8 cellular contexts compared by ENCODE assay signal in the genomic region with DNA sequence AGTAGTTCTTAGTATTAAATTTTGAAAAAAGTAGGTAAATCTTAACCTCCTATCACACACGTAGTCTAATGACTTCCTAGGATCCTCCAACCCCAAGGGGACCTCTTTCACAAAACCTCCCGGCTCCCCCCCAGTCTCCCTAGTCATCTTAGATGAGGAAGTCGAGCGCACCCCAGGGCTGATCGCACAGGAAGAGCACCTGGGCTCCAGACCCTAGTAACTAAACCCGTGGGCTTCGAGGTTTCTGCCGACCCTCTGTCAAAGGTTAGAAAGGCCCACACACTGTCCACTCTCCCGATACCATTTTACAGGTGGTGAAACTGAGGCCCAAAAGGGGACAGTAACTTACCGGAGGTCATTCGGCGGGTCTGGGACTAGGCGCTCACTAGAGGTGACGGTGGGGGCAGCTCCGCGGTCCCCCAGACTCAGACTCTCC. TPM values are rescaled to one million over a fixed set of nuclear protein-coding genes. Genes with fewer than 3 reads are reported as not detected.
DNase-seq lines count a peak whose midpoint lies in the region; ATAC-seq, FAIRE-seq and TF ChIP-seq lines count a peak whose summit lies in the region.

No MANE protein-coding gene starts in this region.

- peak overlapping the region; percentile 95 for H3K4me3 ChIP-seq in SU-DHL-6 (ENCODE audit: insufficient read depth, low read length, poor library complexity, severe bottlenecking)
- H3K4me3 ChIP-seq in breast epithelium, result peak overlapping the region; percentile 74 to 89 (median 83)
- H3K4me3 ChIP-seq in kidney (ENCODE audit: low read length in 2 of 2), result peak overlapping the region; percentile 95 to 98

- H2AFZ ChIP-seq in SU-DHL-6 (ENCODE audit: low read depth, low read length, severe bottlenecking), result peak overlapping the region; percentile 92

- no peaks in the 10 kb centered on the region for H4K20me1 ChIP-seq in SU-DHL-6 (ENCODE audit: low read depth, low read length)

- H3K27ac ChIP-seq in SU-DHL-6 (ENCODE audit: low read depth, low read length) (peak overlapping the region; percentile 82), breast epithelium (peak overlapping the region; percentile 88 to 95), kidney (ENCODE audit: low read depth in 2 of 2, low read length in 2 of 2) (peak overlapping the region; percentile 78 to 84)

- TF ChIP-seq CTCF in SU-DHL-6 (IDR thresholded peaks at IDR 0.05; ENCODE audit: insufficient read depth, low read length, poor library complexity, severe bottlenecking), result no peak
- TF ChIP-seq CTCF in breast epithelium (IDR thresholded peaks at IDR 0.05), result no peak
- no peak for TF ChIP-seq CTCF in kidney (IDR thresholded peaks at IDR 0.05; ENCODE audit: borderline replicate concordance, extremely low read depth, insufficient read depth)

- H3K9ac ChIP-seq in SU-DHL-6 (ENCODE audit: low read length) (peak overlapping the region; percentile 97), kidney (ENCODE audit: low read length in 2 of 2) (peak overlapping the region; percentile 63 to 92)

- no peaks in the 10 kb centered on the region for H3K9me2 ChIP-seq in SU-DHL-6 (replicated peaks; ENCODE audit: insufficient read depth, low read length)

- ATAC-seq in HG03457 (IDR thresholded peaks at IDR 0.05; ENCODE audit: unreplicated experiment), result peak; percentile 5
- no peak for ATAC-seq in GM19452 (IDR thresholded peaks at IDR 0.05; ENCODE audit: unreplicated experiment)

- no peaks in the 10 kb centered on the region for H3K9me3 ChIP-seq in SU-DHL-6 (ENCODE audit: insufficient read depth, low read length)
- no peaks in the 10 kb centered on the region for H3K9me3 ChIP-seq in breast epithelium
- no peaks in the 10 kb centered on the region for H3K9me3 ChIP-seq in kidney (ENCODE audit: control insufficient read depth in 1 of 2, low read length in 2 of 2)

- intact Hi-C loops in breast epithelium (cut with DNase I; ENCODE audit: low total_unique reads) (no loop called here), kidney (cut with DNase I) (no loop called here)

- FAIRE-seq in kidney (lab: Jason Lieb, UNC), result no peak

- TF ChIP-seq POLR2A in breast epithelium (IDR thresholded peaks at IDR 0.05), result no peak

- H3F3A ChIP-seq in SU-DHL-6 (ENCODE audit: insufficient read depth), result no peaks in the 10 kb centered on the region

- peaks cover 44% of the 10 kb centered on the region for H3K79me2 ChIP-seq in SU-DHL-6 (ENCODE audit: insufficient read depth, low read length)

- H3K27me3 ChIP-seq in SU-DHL-6 (ENCODE audit: low read length) (no peaks in the 10 kb centered on the region), breast epithelium (no peaks in the 10 kb centered on the region)

- H3K4me1 ChIP-seq in breast epithelium (peaks cover 0 to 22% of the 10 kb centered on the region in 2 donors), kidney (ENCODE audit: control insufficient read depth in 1 of 2, insufficient read depth in 1 of 2, low read depth in 1 of 2, low read length in 2 of 2) (peaks cover 23 to 32% of the 10 kb centered on the region in 2 donors)

- peaks cover 23% of the 10 kb centered on the region for H3K36me3 ChIP-seq in SU-DHL-6 (ENCODE audit: low read length)
- peaks cover 1% of the 10 kb centered on the region for H3K36me3 ChIP-seq in breast epithelium
- peaks cover 0 to 20% of the 10 kb centered on the region in 2 donors for H3K36me3 ChIP-seq in kidney (ENCODE audit: control insufficient read depth in 1 of 2, insufficient read depth in 2 of 2, low read length in 2 of 2)

- peak overlapping the region; percentile 89 for H3K4me2 ChIP-seq in SU-DHL-6 (ENCODE audit: low read depth, low read length, poor library complexity, severe bottlenecking)

- DNase-seq in SKM-1 treated with dmso at 0.1 percent for 144 hours (lab: John Stamatoyannopoulos, UW; ENCODE audit: unreplicated experiment), result peak; percentile 45
- DNase-seq in SKM-1 (lab: John Stamatoyannopoulos, UW; ENCODE audit: unreplicated experiment), result no peak
- peak in 1 of 2 donors; percentile 31 for DNase-seq in breast epithelium (ENCODE audit: low spot score in 2 of 2)
- peak; percentile 84 for DNase-seq in kidney
- peak; percentile 52 for DNase-seq in stimulated activated CD4-positive, alpha-beta T cell treated with anti-CD3 and anti-CD28 coated beads, Interleukin-4, amount 100 ng/mL, for 24 hours

RNA-seq across cellular contexts. Expression of a gene that starts 0.3 kb away (rescaled TPM):
- total RNA-seq in breast epithelium, result 10 to 100 TPM; 29.8 to 41.6 (median 37.7) TPM
- total RNA-seq in kidney, result 35.1 TPM
- 25.4 TPM for polyA plus RNA-seq in kidney (ENCODE audit: insufficient read depth, low read depth, low replicate concordance)

RNA-seq across cellular contexts. Expression of a gene that starts 0.6 kb away (rescaled TPM):
- total RNA-seq in breast epithelium (10 to 100 TPM; 43.2 to 60.6 (median 45.8) TPM), kidney (59.2 TPM)
- 18.4 TPM for polyA plus RNA-seq in kidney (ENCODE audit: insufficient read depth, low read depth, low replicate concordance)

RNA-seq across cellular contexts. Expression of a gene that starts 11.0 kb away (rescaled TPM):
- 1 to 10 TPM in 2 of 3 donors, under 1 TPM in 1; 0.32 to 1.3 (median 1.0) TPM for total RNA-seq in breast epithelium
- 3.5 TPM for total RNA-seq in kidney
- polyA plus RNA-seq in kidney (ENCODE audit: insufficient read depth, low read depth, low replicate concordance), result 1.2 TPM
